Comparison of ENCODE assay signal across 21 cellular contexts in the genomic region with DNA sequence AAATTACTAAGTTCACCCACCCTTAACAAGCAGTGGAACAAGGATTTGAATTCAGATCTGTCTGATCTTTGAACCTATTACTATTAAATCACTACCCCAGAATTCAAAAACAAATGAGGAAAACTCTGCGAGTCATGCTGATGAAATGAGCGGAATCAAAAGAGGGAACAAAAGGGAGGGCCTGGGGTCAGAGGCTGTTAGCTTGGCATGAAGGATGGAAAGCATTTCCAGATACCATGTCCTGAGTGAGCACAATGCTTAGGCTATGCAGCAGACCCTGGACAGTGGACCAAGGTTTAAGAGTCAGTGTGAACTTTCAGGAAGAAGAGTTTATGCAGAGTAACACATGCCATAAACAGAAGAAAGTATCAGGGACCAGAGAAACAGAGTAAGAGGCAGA. TPM values are rescaled to one million over a fixed set of nuclear protein-coding genes. Genes with fewer than 3 reads are reported as not detected.
DNase-seq lines count a peak whose midpoint lies in the region; ATAC-seq and TF ChIP-seq lines count a peak whose summit lies in the region.
"Had no signal": no experiment of that assay in that cellular context is flagged by ENCODE, and none has a peak within 500 bp of the region (broad histone marks: within the 10 kb centered on the region; RNA-seq: fewer than 3 reads in every experiment).

No MANE protein-coding gene starts in this region.

- H3K27ac ChIP-seq in GM23338 (ENCODE audit: low read depth): no peak overlapping the region
- H3K27ac ChIP-seq in RWPE1: no peak overlapping the region
- H3K27ac ChIP-seq: upper lobe of right lung had no signal

- DNase-seq in GM23338 (ENCODE audit: low spot score): no peak
- DNase-seq in fibroblast of mammary gland (ENCODE audit: low read depth): peak; percentile 38
- DNase-seq in renal cortical epithelial cell (ENCODE audit: low read depth): peak; percentile 66
- no peak for DNase-seq in NCI-H1436 (lab: John Stamatoyannopoulos, UW)
- DNase-seq in NCI-H2196 treated with DMSO at 0.1 percent for 48 hours (lab: John Stamatoyannopoulos, UW; ENCODE audit: unreplicated experiment): no peak
- DNase-seq in RWPE1 (ENCODE audit: low spot score): no peak
- DNase-seq in 8988T: no peak
- DNase-seq: activated CD4-positive, alpha-beta T cell treated with anti-CD3 and anti-CD28 coated beads for 1 hour; activated T-cell treated with anti-CD3 and anti-CD28 coated beads, Interleukin-2, amount 50 U/mL, for 72 hours; COR-L47; DND-41; midbrain; NCI-H1105 treated with DMSO at 0.1 percent for 48 hours; NCI-H526; upper lobe of right lung had no signal

- H3K4me3 ChIP-seq in GM23338 (no peak overlapping the region), fibroblast of mammary gland (ENCODE audit: control insufficient read depth, low read depth, low read length) (no peak overlapping the region)
- H3K4me3 ChIP-seq: upper lobe of right lung had no signal

- H3K27me3 ChIP-seq in GM23338 (ENCODE audit: insufficient read depth): no peaks in the 10 kb centered on the region
- H3K27me3 ChIP-seq: upper lobe of right lung had no signal

- no peaks in the 10 kb centered on the region for H4K20me1 ChIP-seq in GM23338 (replicated peaks; ENCODE audit: insufficient read depth)

- peaks cover 32% of the 10 kb centered on the region for H3K4me1 Mint-ChIP-seq in GM23338
- H3K4me1 Mint-ChIP-seq: activated naive CD4-positive, alpha-beta T cell treated with anti-CD3 and anti-CD28 coated beads, Interleukin-2, amount 50 U/mL, for 24 hours had no signal

- no peaks in the 10 kb centered on the region for H3K36me3 ChIP-seq in GM23338 (ENCODE audit: insufficient read depth)
- H3K36me3 ChIP-seq: upper lobe of right lung had no signal

- POLR2A ChIA-PET in RWPE1 (lab: Yijun Ruan, JAX; ENCODE audit: low non-redundant PET): no interaction called here

- TF ChIP-seq CTCF in GM23338 (conservative IDR thresholded peaks at IDR 0.05; ENCODE audit: low read depth in 2 of 2) (no peak), fibroblast of mammary gland (conservative IDR thresholded peaks at IDR 0.05; ENCODE audit: control insufficient read depth, insufficient read depth, low read depth, low read length) (no peak), RWPE1 (conservative IDR thresholded peaks at IDR 0.05; ENCODE audit: low read depth) (no peak)

- H3F3A ChIP-seq in GM23338 (replicated peaks; ENCODE audit: low read depth): no peaks in the 10 kb centered on the region

- H3K27me3 Mint-ChIP-seq in GM23338 (ENCODE audit: insufficient read depth, low read depth, poor library complexity): peaks cover 13% of the 10 kb centered on the region
- H3K27me3 Mint-ChIP-seq: activated naive CD4-positive, alpha-beta T cell treated with anti-CD3 and anti-CD28 coated beads, Interleukin-2, amount 50 U/mL, for 24 hours had no signal

- H3K4me2 ChIP-seq in GM23338: no peak overlapping the region; the same call in 1 of the 2 replicates

- H2AFZ ChIP-seq in GM23338: peak overlapping the region; percentile 33; the same call in 1 of the 2 replicates

- H3K4me3 Mint-ChIP-seq in GM23338: no peak overlapping the region
- H3K4me3 Mint-ChIP-seq: activated naive CD4-positive, alpha-beta T cell treated with anti-CD3 and anti-CD28 coated beads, Interleukin-2, amount 50 U/mL, for 24 hours; activated T-cell treated with anti-CD3 and anti-CD28 coated beads, Interleukin-2, amount 50 U/mL, for 72 hours had no signal

- no peaks in the 10 kb centered on the region for H3K9me3 Mint-ChIP-seq in GM23338
- H3K9me3 Mint-ChIP-seq: activated naive CD4-positive, alpha-beta T cell treated with anti-CD3 and anti-CD28 coated beads, Interleukin-2, amount 50 U/mL, for 24 hours; activated T-cell treated with anti-CD3 and anti-CD28 coated beads, Interleukin-2, amount 50 U/mL, for 72 hours; nephron had no signal

- 0 out of 2 replicates have a peak overlapping the region, but pooled peaks have one; percentile 2 for H3K27ac Mint-ChIP-seq in GM23338
- H3K27ac Mint-ChIP-seq: activated naive CD4-positive, alpha-beta T cell treated with anti-CD3 and anti-CD28 coated beads, Interleukin-2, amount 50 U/mL, for 24 hours; activated T-cell treated with anti-CD3 and anti-CD28 coated beads, Interleukin-2, amount 50 U/mL, for 72 hours; nephron; progenitor cell of endocrine pancreas had no signal

- CTCF ChIA-PET in RWPE1 (lab: Yijun Ruan, JAX): no interaction called here

- no peaks in the 10 kb centered on the region for H3K9me2 ChIP-seq in GM23338 (ENCODE audit: insufficient read depth)

- no peak for ATAC-seq in GM23338
- peak; percentile 57 for ATAC-seq in SK-N-SH treated with all-trans-retinoic acid at 6 μM for 48 hours
- ATAC-seq: activated T-cell treated with anti-CD3 and anti-CD28 coated beads, Interleukin-2, amount 50 U/mL, for 72 hours; upper lobe of right lung had no signal

- no peaks in the 10 kb centered on the region for H3K36me3 Mint-ChIP-seq in GM23338 (ENCODE audit: low read depth)
- H3K36me3 Mint-ChIP-seq: activated naive CD4-positive, alpha-beta T cell treated with anti-CD3 and anti-CD28 coated beads, Interleukin-2, amount 50 U/mL, for 24 hours had no signal

- H3K79me2 ChIP-seq in GM23338 (replicated peaks; ENCODE audit: insufficient read depth): no peaks in the 10 kb centered on the region

- peaks cover 24% of the 10 kb centered on the region for H3K4me1 ChIP-seq in GM23338 (ENCODE audit: insufficient read depth)
- H3K4me1 ChIP-seq: upper lobe of right lung had no signal

TF ChIP-seq in GM23338, 12 proteins besides CTCF, POLR2A, EP300 and RAD21:
- TF ChIP-seq STAT1 (IDR thresholded peaks at IDR 0.05; ENCODE audit: unreplicated experiment): no peak
- TF ChIP-seq EZH2phosphoT487 (IDR thresholded peaks at IDR 0.05; ENCODE audit: unreplicated experiment): no peak

TF ChIP-seq in SK-N-SH treated with all-trans-retinoic acid at 6 μM for 48 hours, 23 proteins besides CTCF, POLR2A, EP300 and RAD21:
- no peak for TF ChIP-seq ESRRG (CRISPR knock-in tag; IDR thresholded peaks at IDR 0.05)
- TF ChIP-seq ZNF70 (CRISPR knock-in tag; IDR thresholded peaks at IDR 0.05): no peak
- no peak for TF ChIP-seq BACH2 (CRISPR knock-in tag; IDR thresholded peaks at IDR 0.05; ENCODE audit: borderline replicate concordance)

RNA-seq across cellular contexts. Expression of a gene that starts 30.5 kb away (rescaled TPM):
- total RNA-seq in GM23338 (2014; rRNA removed; shearing (Covaris generic)): 1.4 and 1.7 TPM in 2 replicates
- 0.96 and 1.0 TPM in 2 replicates for polyA plus RNA-seq in GM23338 (2016; fragmentation: Nextera tagmentation; extraction: Ambion mirVana)
- not detected in 2 replicates for total RNA-seq in renal cortical epithelial cell
- total RNA-seq: activated CD8-positive, alpha-beta memory T cell treated with anti-CD3 and anti-CD28 coated beads for 36 hours; activated T-cell treated with anti-CD3 and anti-CD28 coated beads, Interleukin-2, amount 50 U/mL, for 72 hours; glomerular endothelial cell; progenitor cell of endocrine pancreas had no signal

Comparison
In these comparisons a context has a peak if more than half of its experiments do, and no peak if none do; other contexts are left out.
1. DNase-seq: peak in fibroblast of mammary gland (single experiment) and renal cortical epithelial cell (single experiment); none in GM23338 (single experiment), NCI-H1436 (single experiment), NCI-H2196 treated with DMSO at 0.1 percent for 48 hours (single experiment), RWPE1 (single experiment) and 8988T (single experiment).